In genomic region chr11:422249-422656, GRCh38 we compare ENCODE assay signal across 2 cellular contexts.
TF ChIP-seq lines count a peak whose summit lies in the region.

No MANE protein-coding gene starts in this region.

TF ChIP-seq in A549, 52 proteins besides CTCF, POLR2A, EP300 and RAD21:
- TF ChIP-seq ELK1 (IDR thresholded peaks at IDR 0.05; ENCODE audit: low read depth, low read length) (no peak), RCOR1 (IDR thresholded peaks at IDR 0.05; ENCODE audit: low read depth, low read length) (no peak), HDAC2 (IDR thresholded peaks at IDR 0.05) (no peak), USF2 (IDR thresholded peaks at IDR 0.05) (no peak), ESRRA (IDR thresholded peaks at IDR 0.05; ENCODE audit: borderline replicate concordance, low read length) (no peak), HEYL (CRISPR knock-in tag; IDR thresholded peaks at IDR 0.05) (no peak), JUNB (IDR thresholded peaks at IDR 0.05) (no peak), BCL3 (IDR thresholded peaks at IDR 0.05) (no peak), PHF8 (IDR thresholded peaks at IDR 0.05; ENCODE audit: borderline replicate concordance, low read depth) (no peak), EHMT2 (IDR thresholded peaks at IDR 0.05; ENCODE audit: low read depth) (no peak), GATA3 (IDR thresholded peaks at IDR 0.05; ENCODE audit: borderline replicate concordance) (no peak), NR3C1 (IDR thresholded peaks at IDR 0.05) (no peak), HOXB5 (CRISPR knock-in tag; IDR thresholded peaks at IDR 0.05) (no peak), MYC (IDR thresholded peaks at IDR 0.05; ENCODE audit: borderline replicate concordance, low read length) (no peak), CBX2 (IDR thresholded peaks at IDR 0.05; ENCODE audit: borderline replicate concordance, low read depth) (no peak), RARB (CRISPR knock-in tag; IDR thresholded peaks at IDR 0.05) (no peak), ZNF302 (CRISPR knock-in tag; IDR thresholded peaks at IDR 0.05) (no peak)

TF ChIP-seq in IMR-90, 13 proteins besides CTCF, POLR2A, EP300 and RAD21:
- no peak for TF ChIP-seq BHLHE40 (IDR thresholded peaks at IDR 0.05; ENCODE audit: low read depth, low read length)
- no peak for TF ChIP-seq MAZ (IDR thresholded peaks at IDR 0.05; ENCODE audit: borderline replicate concordance, low read depth, low read length)
- no peak for TF ChIP-seq MXI1 (IDR thresholded peaks at IDR 0.05; ENCODE audit: borderline replicate concordance, low read depth, low read length)
- no peak for TF ChIP-seq CEBPB (IDR thresholded peaks at IDR 0.05; ENCODE audit: low read depth, low read length)
- no peak for TF ChIP-seq RCOR1 (IDR thresholded peaks at IDR 0.05; ENCODE audit: insufficient replicate concordance, low read length)
- TF ChIP-seq ELK1 (IDR thresholded peaks at IDR 0.05; ENCODE audit: borderline replicate concordance, low read depth, low read length) = no peak
- TF ChIP-seq SMC3 (IDR thresholded peaks at IDR 0.05; ENCODE audit: low read depth, low read length) = no peak
- no peak for TF ChIP-seq FOS (IDR thresholded peaks at IDR 0.05; ENCODE audit: low read depth, low read length)
- TF ChIP-seq NFE2L2 (IDR thresholded peaks at IDR 0.05; ENCODE audit: low read depth, low read length) = no peak
- TF ChIP-seq MAFK (IDR thresholded peaks at IDR 0.05; ENCODE audit: low read depth, low read length) = no peak
- TF ChIP-seq CHD1 (IDR thresholded peaks at IDR 0.05; ENCODE audit: low read depth, low read length) = no peak
- TF ChIP-seq RFX5 (IDR thresholded peaks at IDR 0.05; ENCODE audit: low read depth, low read length) = no peak
- no peak for TF ChIP-seq USF2 (IDR thresholded peaks at IDR 0.05; ENCODE audit: low read depth, low read length)
